In the genomic region with DNA sequence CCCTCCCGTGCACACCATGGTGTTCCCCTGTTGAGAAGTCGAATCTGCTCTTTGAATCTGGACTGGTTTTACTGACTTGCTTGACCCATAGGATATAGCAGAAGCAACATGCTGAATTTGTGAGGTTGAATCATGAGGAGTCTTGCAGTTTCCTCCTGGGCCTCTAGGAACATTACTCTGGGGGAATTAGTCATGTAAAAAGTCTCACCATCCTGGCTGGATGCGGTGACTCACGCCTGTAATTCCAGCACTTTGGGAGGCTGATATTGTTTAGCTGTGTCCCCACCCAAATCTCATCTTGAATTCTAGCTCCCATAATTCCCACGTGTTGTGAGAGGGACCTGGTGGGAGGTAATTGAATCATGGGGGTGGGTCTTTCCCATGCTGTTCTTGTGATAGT, we compare ENCODE assay signal across 8 cellular contexts.
DNase-seq lines count a peak whose midpoint lies in the region; ATAC-seq and TF ChIP-seq lines count a peak whose summit lies in the region.
"Not testable (repeated sequence)": the region's sequence is repeated elsewhere in the genome, so short reads cannot be mapped to it uniquely, and the experiment has no call there.

No MANE protein-coding gene starts in this region.

- TF ChIP-seq CTCF in HFFc6 (IDR thresholded peaks at IDR 0.05): peak; percentile 61
- not testable (repeated sequence) for TF ChIP-seq CTCF in Panc1 (IDR thresholded peaks at IDR 0.05); choroid plexus epithelial cell (conservative IDR thresholded peaks at IDR 0.05; ENCODE audit: low read depth, low read length); fibroblast of pulmonary artery (IDR thresholded peaks at IDR 0.05; ENCODE audit: low read length, missing control alignments)

- in situ Hi-C loops in Panc1 (cut with HindIII; ENCODE audit: low pct_unique_long_range_greater_than_20kb, low sequenced_read_pairs): not testable (repeated sequence)

- H3K4me1 ChIP-seq in Panc1 (ENCODE audit: control insufficient read depth, insufficient read depth, low read length): not testable (repeated sequence)

- CTCF ChIA-PET in Panc1 (lab: Charles Lee): interaction anchor here (0.6 kb wide), 1 partner anchor 212 kb away, joined by 5 read pairs; no protein-coding TSS in a partner anchor

- peak; percentile 31; the same call in 1 of the 2 replicates for ATAC-seq in Panc1
- not testable (repeated sequence) for ATAC-seq in activated naive CD8-positive, alpha-beta T cell treated with anti-CD3 and anti-CD28 coated beads, Interleukin-2, amount 50 U/mL, for 24 hours

- not testable (repeated sequence) for H3K27ac ChIP-seq in Panc1 (ENCODE audit: low read length)

- BruUV-seq in Panc1 (replicated peaks; lab: Mats Ljungman, UMichigan): not testable (repeated sequence)

- not testable (repeated sequence) for H3K36me3 Mint-ChIP-seq in HFFc6 (ENCODE audit: low read depth); activated naive CD8-positive, alpha-beta T cell treated with anti-CD3 and anti-CD28 coated beads, Interleukin-2, amount 50 U/mL, for 24 hours (ENCODE audit: low read depth)

- H3K4me3 ChIP-seq in Panc1 (ENCODE audit: low read depth in 2 of 2, low read length in 2 of 2); choroid plexus epithelial cell (ENCODE audit: low read depth, low read length); fibroblast of pulmonary artery (replicated peaks; ENCODE audit: low read depth, low read length): not testable (repeated sequence)

- not testable (repeated sequence) for H3K27me3 ChIP-seq in Panc1 (ENCODE audit: control insufficient read depth, insufficient read depth, low read length)

- intact Hi-C loops in Panc1 (cut with micrococcal nuclease; ENCODE audit: unreplicated experiment): not testable (repeated sequence)

- H3K27me3 Mint-ChIP-seq in HFFc6 (ENCODE audit: insufficient read depth); activated naive CD8-positive, alpha-beta T cell treated with anti-CD3 and anti-CD28 coated beads, Interleukin-2, amount 50 U/mL, for 24 hours: not testable (repeated sequence)

- H3K9me3 Mint-ChIP-seq in HFFc6; activated naive CD8-positive, alpha-beta T cell treated with anti-CD3 and anti-CD28 coated beads, Interleukin-2, amount 50 U/mL, for 24 hours: not testable (repeated sequence)

- DNase-seq in 8988T: peak; percentile 35
- DNase-seq in DMS53 (lab: John Stamatoyannopoulos, UW): peak; percentile 26
- DNase-seq in HFFc6: peak; percentile 87
- DNase-seq in Panc1 (ENCODE audit: low read depth, low spot score); activated naive CD8-positive, alpha-beta T cell treated with anti-CD3 and anti-CD28 coated beads, Interleukin-2, amount 50 U/mL, for 24 hours: not testable (repeated sequence)
- peak; percentile 57 for DNase-seq in choroid plexus epithelial cell (ENCODE audit: low read depth)
- DNase-seq in fibroblast of pulmonary artery (ENCODE audit: low read depth): peak; percentile 45
- DNase-seq in myocyte (ENCODE audit: low read depth): peak; percentile 28

- H3K27ac Mint-ChIP-seq in HFFc6: peak overlapping the region; percentile 73
- peak overlapping the region; percentile 10 for H3K27ac Mint-ChIP-seq in activated naive CD8-positive, alpha-beta T cell treated with anti-CD3 and anti-CD28 coated beads, Interleukin-2, amount 50 U/mL, for 24 hours

- POLR2A ChIA-PET in Panc1 (lab: Charles Lee): not testable (repeated sequence)

- H3K4me3 Mint-ChIP-seq in HFFc6: peak overlapping the region; percentile 31
- not testable (repeated sequence) for H3K4me3 Mint-ChIP-seq in activated naive CD8-positive, alpha-beta T cell treated with anti-CD3 and anti-CD28 coated beads, Interleukin-2, amount 50 U/mL, for 24 hours

- H3K36me3 ChIP-seq in Panc1 (ENCODE audit: control insufficient read depth, insufficient read depth, low read length): not testable (repeated sequence)

- not testable (repeated sequence) for H3K9me3 ChIP-seq in Panc1 (ENCODE audit: control insufficient read depth, insufficient read depth, low read depth, low read length)

- peaks cover 61% of the 10 kb centered on the region for H3K4me1 Mint-ChIP-seq in HFFc6 (ENCODE audit: low read depth)
- H3K4me1 Mint-ChIP-seq in activated naive CD8-positive, alpha-beta T cell treated with anti-CD3 and anti-CD28 coated beads, Interleukin-2, amount 50 U/mL, for 24 hours: not testable (repeated sequence)
